1 cellular context compared by ENCODE assay signal in genomic region chr16:59341368-59341767, GRCh38.
TF ChIP-seq lines count a peak whose summit lies in the region.

No MANE protein-coding gene starts in this region.

TF ChIP-seq in GM23338, 12 proteins besides CTCF, POLR2A, EP300 and RAD21 (continued from another document):
- TF ChIP-seq ZNF462 (CRISPR knock-in tag; IDR thresholded peaks at IDR 0.05) = no peak
